In genomic region chr4:14566518-14566917, GRCh38 we compare ENCODE assay signal across 17 cellular contexts.
DNase-seq lines count a peak whose midpoint lies in the region; ATAC-seq lines count a peak whose summit lies in the region.
"Had no signal": no experiment of that assay in that cellular context is flagged by ENCODE, and none has a peak within 500 bp of the region (broad histone marks: within the 10 kb centered on the region; RNA-seq: fewer than 3 reads in every experiment).

No MANE protein-coding gene starts in this region.

- DNase-seq in Jurkat, Clone E6-1 (ENCODE audit: low read depth, low spot score): peak; percentile 5
- peak; percentile 38 for DNase-seq in astrocyte of the hippocampus (ENCODE audit: low read depth, low spot score)
- peak; percentile 74 for DNase-seq in myocyte (ENCODE audit: low read depth)
- DNase-seq in hypothalamus (lab: John Stamatoyannopoulos, UW): no peak
- no peak for DNase-seq in stimulated activated CD4-positive, alpha-beta T cell treated with anti-CD3 and anti-CD28 coated beads, Interleukin-4, amount 100 ng/mL, for 1 hour
- no peak for DNase-seq in SW 1271 (lab: John Stamatoyannopoulos, UW)
- DNase-seq in NCI-H1694 (lab: John Stamatoyannopoulos, UW): no peak
- DNase-seq: activated CD4-positive, alpha-beta memory T cell treated with anti-CD3 and anti-CD28 coated beads for 36 hours; AML-193; head of caudate nucleus; NCI-H2081; NCI-H526; testis had no signal

- peak; percentile 67 for ATAC-seq in GM18868 (IDR thresholded peaks at IDR 0.05; ENCODE audit: unreplicated experiment)

- no peak overlapping the region for H3K4me3 ChIP-seq in Jurkat, Clone E6-1 (ENCODE audit: low read length)
- H3K4me3 ChIP-seq: coronary artery, neural progenitor cell, SK-N-MC, testis had no signal

Comparison
In these comparisons a context has a peak if more than half of its experiments do, and no peak if none do; other contexts are left out.
1. DNase-seq: peak in Jurkat, Clone E6-1 (single experiment), astrocyte of the hippocampus (single experiment) and myocyte (single experiment); none in hypothalamus (0 of 51), stimulated activated CD4-positive, alpha-beta T cell treated with anti-CD3 and anti-CD28 coated beads, Interleukin-4, amount 100 ng/mL, for 1 hour (single experiment), SW 1271 (0 of 2) and NCI-H1694 (single experiment).